ENCODE assay signal across 21 cellular contexts in the genomic region with DNA sequence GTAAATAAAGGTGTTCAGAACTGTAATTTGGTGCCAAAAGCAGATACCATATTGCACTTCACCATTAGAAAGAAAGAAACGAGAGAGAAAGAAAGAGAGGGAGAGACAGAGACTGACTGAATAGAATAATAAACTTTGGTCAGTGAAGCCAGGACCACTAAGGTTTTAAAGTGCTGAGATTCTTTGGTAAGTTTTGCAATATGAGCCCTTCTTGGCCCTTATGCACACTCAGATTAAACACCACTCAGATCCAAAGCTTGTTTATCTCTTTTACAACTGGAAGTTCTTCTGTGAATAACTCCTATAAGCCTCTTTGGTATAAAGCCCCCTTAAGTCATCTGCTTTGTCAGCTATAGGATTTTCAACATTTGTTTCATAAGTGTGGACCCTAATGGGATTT. TPM values are rescaled to one million over a fixed set of nuclear protein-coding genes. Genes with fewer than 3 reads are reported as not detected.
DNase-seq lines count a peak whose midpoint lies in the region; ATAC-seq and TF ChIP-seq lines count a peak whose summit lies in the region.
"Had no signal": no experiment of that assay in that cellular context is flagged by ENCODE, and none has a peak within 500 bp of the region (broad histone marks: within the 10 kb centered on the region; RNA-seq: fewer than 3 reads in every experiment).

No MANE protein-coding gene starts in this region.

- H3K4me1 Mint-ChIP-seq in T-helper 17 cell: no peaks in the 10 kb centered on the region
- H3K4me1 Mint-ChIP-seq: CD14-positive monocyte had no signal

- no peak overlapping the region for H3K4me3 Mint-ChIP-seq in T-helper 17 cell
- H3K4me3 Mint-ChIP-seq: CD14-positive monocyte had no signal

- intact Hi-C loops in Right ventricle myocardium inferior (cut with DNase I) (no loop called here), vagina (cut with DNase I) (no loop called here)

- H3K36me3 Mint-ChIP-seq in T-helper 17 cell (ENCODE audit: low read depth): no peaks in the 10 kb centered on the region

- ATAC-seq in Right ventricle myocardium inferior: peak; percentile 44
- ATAC-seq in left lobe of liver: peak; percentile 19
- no peak for ATAC-seq in GM18519 (IDR thresholded peaks at IDR 0.05; ENCODE audit: low FRiP score, unreplicated experiment)
- ATAC-seq in T-helper 17 cell: no peak
- no peak for ATAC-seq in GM18909 (IDR thresholded peaks at IDR 0.05; ENCODE audit: poor library complexity, unreplicated experiment)

- H3K4me1 ChIP-seq in right atrium auricular region (no peaks in the 10 kb centered on the region), vagina (no peaks in the 10 kb centered on the region)

- TF ChIP-seq CTCF in right atrium auricular region (IDR thresholded peaks at IDR 0.05): no peak
- no peak for TF ChIP-seq CTCF in vagina (IDR thresholded peaks at IDR 0.05)

- H3K4me3 ChIP-seq in right atrium auricular region (no peak overlapping the region), vagina (no peak overlapping the region)

- H3K27me3 Mint-ChIP-seq in T-helper 17 cell: no peaks in the 10 kb centered on the region

- TF ChIP-seq POLR2A in vagina (IDR thresholded peaks at IDR 0.05): no peak

- H3K36me3 ChIP-seq in right atrium auricular region (no peaks in the 10 kb centered on the region), vagina (no peaks in the 10 kb centered on the region)

- H3K27ac ChIP-seq in right atrium auricular region (no peak overlapping the region), vagina (peak overlapping the region; percentile 24)

- H3K27me3 ChIP-seq in right atrium auricular region (no peaks in the 10 kb centered on the region), vagina (no peaks in the 10 kb centered on the region)

- no peaks in the 10 kb centered on the region for H3K9me3 ChIP-seq in right atrium auricular region
- no peaks in the 10 kb centered on the region for H3K9me3 ChIP-seq in vagina
- H3K9me3 ChIP-seq in T-helper 17 cell (ENCODE audit: control insufficient read depth, low read length, poor library complexity, severe bottlenecking): no peaks in the 10 kb centered on the region

- no peak for DNase-seq in Right ventricle myocardium inferior (ENCODE audit: missing footprints)
- DNase-seq in right atrium auricular region (ENCODE audit: low spot score): no peak
- peak; percentile 23 for DNase-seq in amniotic epithelial cell (ENCODE audit: low read depth)
- DNase-seq in left lobe of liver (ENCODE audit: low spot score): no peak
- DNase-seq in vagina (ENCODE audit: extremely low spot score in 2 of 2): no peak
- no peak for DNase-seq in T-helper 17 cell
- DNase-seq: 8988T, DND-41, H7, Kasumi-1, MM.1S, NCI-H1092, NCI-H146, NCI-H2081 treated with DMSO at 0.1 percent for 48 hours, NCI-H446 treated with DMSO at 0.1 percent for 48 hours, NCI-H748 treated with DMSO at 0.1 percent for 48 hours, SIG-M5 had no signal

- no peak overlapping the region for H3K27ac Mint-ChIP-seq in T-helper 17 cell

RNA-seq across cellular contexts. Expression of a gene that starts 40.9 kb away (rescaled TPM):
- 8.4 TPM for total RNA-seq in Right ventricle myocardium inferior
- total RNA-seq in right atrium auricular region: 10 to 100 TPM in 1 of 2 donors, 1 to 10 TPM in 1; 9.1 to 24.0 TPM
- total RNA-seq in left lobe of liver: 83.3 TPM
- total RNA-seq in vagina: 83.2 TPM
- under 1 TPM; 0.60 to 0.82 TPM for total RNA-seq in T-helper 17 cell
- total RNA-seq: G401 had no signal

Comparison
In these comparisons a context has a peak if more than half of its experiments do, and no peak if none do; other contexts are left out.
1. ATAC-seq: peak in Right ventricle myocardium inferior (single experiment) and left lobe of liver (single experiment); none in GM18519 (single experiment), T-helper 17 cell (single experiment) and GM18909 (single experiment).